In genomic region chr1:158714754-158715153, GRCh38 we compare ENCODE assay signal across 1 cellular context.
TF ChIP-seq lines count a peak whose summit lies in the region.

No MANE protein-coding gene starts in this region.

TF ChIP-seq in GM12878, 131 proteins besides CTCF, POLR2A, EP300 and RAD21:
- TF ChIP-seq MTA2 (IDR thresholded peaks at IDR 0.05; ENCODE audit: low read depth) (no peak), SMAD1 (IDR thresholded peaks at IDR 0.05; ENCODE audit: low read depth, partially characterized antibody) (no peak), SUZ12 (IDR thresholded peaks at IDR 0.05; ENCODE audit: unreplicated experiment) (no peak), RCOR1 (conservative IDR thresholded peaks at IDR 0.05; ENCODE audit: low read depth, low read length) (no peak), ZNF207 (IDR thresholded peaks at IDR 0.05; ENCODE audit: borderline replicate concordance) (no peak), TCF7 (IDR thresholded peaks at IDR 0.05; ENCODE audit: borderline replicate concordance) (no peak), YBX1 (IDR thresholded peaks at IDR 0.05) (no peak), ZZZ3 (IDR thresholded peaks at IDR 0.05; ENCODE audit: control insufficient read depth, insufficient read length, low read depth) (no peak)
- TF ChIP-seq, protein P1, sequence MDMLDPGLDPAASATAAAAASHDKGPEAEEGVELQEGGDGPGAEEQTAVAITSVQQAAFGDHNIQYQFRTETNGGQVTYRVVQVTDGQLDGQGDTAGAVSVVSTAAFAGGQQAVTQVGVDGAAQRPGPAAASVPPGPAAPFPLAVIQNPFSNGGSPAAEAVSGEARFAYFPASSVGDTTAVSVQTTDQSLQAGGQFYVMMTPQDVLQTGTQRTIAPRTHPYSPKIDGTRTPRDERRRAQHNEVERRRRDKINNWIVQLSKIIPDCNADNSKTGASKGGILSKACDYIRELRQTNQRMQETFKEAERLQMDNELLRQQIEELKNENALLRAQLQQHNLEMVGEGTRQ (IDR thresholded peaks at IDR 0.05; ENCODE audit: borderline replicate concordance, low read depth, low read length), result no peak
